1 cellular context compared by ENCODE assay signal in genomic region chr18:34928068-34928753, GRCh38.
TF ChIP-seq lines count a peak whose summit lies in the region.

No MANE protein-coding gene starts in this region.

TF ChIP-seq in HepG2, 621 proteins besides CTCF, POLR2A, EP300 and RAD21 (continued from another document and continues in another):
- TF ChIP-seq IRF1 (CRISPR knock-in tag; IDR thresholded peaks at IDR 0.05; ENCODE audit: low read depth) (no peak), ZNF180 (CRISPR knock-in tag; IDR thresholded peaks at IDR 0.05; ENCODE audit: borderline replicate concordance, low read depth) (no peak), SSRP1 (CRISPR knock-in tag; IDR thresholded peaks at IDR 0.05) (no peak), CREBL2 (CRISPR knock-in tag; IDR thresholded peaks at IDR 0.05; ENCODE audit: borderline replicate concordance) (no peak), ZBTB20 (CRISPR knock-in tag; IDR thresholded peaks at IDR 0.05; ENCODE audit: borderline replicate concordance, low read depth) (peak; percentile 73), SAP130 (CRISPR knock-in tag; IDR thresholded peaks at IDR 0.05; ENCODE audit: low read depth) (peak; percentile 71), NR2C2 (CRISPR knock-in tag; IDR thresholded peaks at IDR 0.05; ENCODE audit: borderline replicate concordance) (peak; percentile 93), RFXAP (CRISPR knock-in tag; IDR thresholded peaks at IDR 0.05; ENCODE audit: borderline replicate concordance) (no peak), ZNF530 (CRISPR knock-in tag; IDR thresholded peaks at IDR 0.05; ENCODE audit: low read depth) (no peak), CCDC6 (CRISPR knock-in tag; IDR thresholded peaks at IDR 0.05) (no peak), SNAPC4 (CRISPR knock-in tag; IDR thresholded peaks at IDR 0.05) (no peak), SOX13 (IDR thresholded peaks at IDR 0.05) (no peak), SOX13 (CRISPR knock-in tag; conservative IDR thresholded peaks at IDR 0.05 in 1 of 2, IDR thresholded peaks at IDR 0.05 in 1 of 2) (peak in 1 of 2 experiments; percentile 72; a peak in 2 of 4 replicates), PHF21A (CRISPR knock-in tag; IDR thresholded peaks at IDR 0.05) (peak; percentile 78), BRCA1 (CRISPR knock-in tag; IDR thresholded peaks at IDR 0.05) (no peak), RFXANK (CRISPR knock-in tag; IDR thresholded peaks at IDR 0.05) (peak; percentile 47; the same call in 1 of the 2 replicates), ZNF607 (CRISPR knock-in tag; IDR thresholded peaks at IDR 0.05; ENCODE audit: borderline replicate concordance) (no peak), ASH2L (IDR thresholded peaks at IDR 0.05; ENCODE audit: insufficient read length, low read depth, low read length) (no peak), HDAC1 (CRISPR knock-in tag; IDR thresholded peaks at IDR 0.05) (peak; percentile 42; the same call in 1 of the 2 replicates), NR2F6 (IDR thresholded peaks at IDR 0.05) (peak; percentile 97), NR2F6 (CRISPR knock-in tag; IDR thresholded peaks at IDR 0.05) (peak; percentile 98), ZNF747 (CRISPR knock-in tag; IDR thresholded peaks at IDR 0.05; ENCODE audit: borderline replicate concordance) (no peak), HES4 (CRISPR knock-in tag; IDR thresholded peaks at IDR 0.05; ENCODE audit: borderline replicate concordance) (no peak)
- TF ChIP-seq, protein P1, sequence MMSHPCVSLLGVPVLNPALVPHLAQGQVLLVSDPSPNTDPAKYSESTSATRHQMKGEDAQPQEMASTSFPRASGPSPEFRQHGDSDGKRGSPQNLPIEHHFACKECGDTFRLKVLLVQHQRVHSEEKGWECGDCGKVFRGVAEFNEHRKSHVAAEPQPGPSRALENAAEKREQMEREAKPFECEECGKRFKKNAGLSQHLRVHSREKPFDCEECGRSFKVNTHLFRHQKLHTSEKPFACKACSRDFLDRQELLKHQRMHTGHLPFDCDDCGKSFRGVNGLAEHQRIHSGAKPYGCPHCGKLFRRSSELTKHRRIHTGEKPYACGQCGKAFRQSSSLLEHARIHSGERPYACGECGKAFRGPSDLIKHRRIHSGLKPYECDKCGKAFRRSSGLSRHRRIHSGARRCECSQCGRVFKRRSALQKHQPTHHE (CRISPR knock-in tag; IDR thresholded peaks at IDR 0.05; ENCODE audit: borderline replicate concordance) = no peak
- TF ChIP-seq, protein P2, sequence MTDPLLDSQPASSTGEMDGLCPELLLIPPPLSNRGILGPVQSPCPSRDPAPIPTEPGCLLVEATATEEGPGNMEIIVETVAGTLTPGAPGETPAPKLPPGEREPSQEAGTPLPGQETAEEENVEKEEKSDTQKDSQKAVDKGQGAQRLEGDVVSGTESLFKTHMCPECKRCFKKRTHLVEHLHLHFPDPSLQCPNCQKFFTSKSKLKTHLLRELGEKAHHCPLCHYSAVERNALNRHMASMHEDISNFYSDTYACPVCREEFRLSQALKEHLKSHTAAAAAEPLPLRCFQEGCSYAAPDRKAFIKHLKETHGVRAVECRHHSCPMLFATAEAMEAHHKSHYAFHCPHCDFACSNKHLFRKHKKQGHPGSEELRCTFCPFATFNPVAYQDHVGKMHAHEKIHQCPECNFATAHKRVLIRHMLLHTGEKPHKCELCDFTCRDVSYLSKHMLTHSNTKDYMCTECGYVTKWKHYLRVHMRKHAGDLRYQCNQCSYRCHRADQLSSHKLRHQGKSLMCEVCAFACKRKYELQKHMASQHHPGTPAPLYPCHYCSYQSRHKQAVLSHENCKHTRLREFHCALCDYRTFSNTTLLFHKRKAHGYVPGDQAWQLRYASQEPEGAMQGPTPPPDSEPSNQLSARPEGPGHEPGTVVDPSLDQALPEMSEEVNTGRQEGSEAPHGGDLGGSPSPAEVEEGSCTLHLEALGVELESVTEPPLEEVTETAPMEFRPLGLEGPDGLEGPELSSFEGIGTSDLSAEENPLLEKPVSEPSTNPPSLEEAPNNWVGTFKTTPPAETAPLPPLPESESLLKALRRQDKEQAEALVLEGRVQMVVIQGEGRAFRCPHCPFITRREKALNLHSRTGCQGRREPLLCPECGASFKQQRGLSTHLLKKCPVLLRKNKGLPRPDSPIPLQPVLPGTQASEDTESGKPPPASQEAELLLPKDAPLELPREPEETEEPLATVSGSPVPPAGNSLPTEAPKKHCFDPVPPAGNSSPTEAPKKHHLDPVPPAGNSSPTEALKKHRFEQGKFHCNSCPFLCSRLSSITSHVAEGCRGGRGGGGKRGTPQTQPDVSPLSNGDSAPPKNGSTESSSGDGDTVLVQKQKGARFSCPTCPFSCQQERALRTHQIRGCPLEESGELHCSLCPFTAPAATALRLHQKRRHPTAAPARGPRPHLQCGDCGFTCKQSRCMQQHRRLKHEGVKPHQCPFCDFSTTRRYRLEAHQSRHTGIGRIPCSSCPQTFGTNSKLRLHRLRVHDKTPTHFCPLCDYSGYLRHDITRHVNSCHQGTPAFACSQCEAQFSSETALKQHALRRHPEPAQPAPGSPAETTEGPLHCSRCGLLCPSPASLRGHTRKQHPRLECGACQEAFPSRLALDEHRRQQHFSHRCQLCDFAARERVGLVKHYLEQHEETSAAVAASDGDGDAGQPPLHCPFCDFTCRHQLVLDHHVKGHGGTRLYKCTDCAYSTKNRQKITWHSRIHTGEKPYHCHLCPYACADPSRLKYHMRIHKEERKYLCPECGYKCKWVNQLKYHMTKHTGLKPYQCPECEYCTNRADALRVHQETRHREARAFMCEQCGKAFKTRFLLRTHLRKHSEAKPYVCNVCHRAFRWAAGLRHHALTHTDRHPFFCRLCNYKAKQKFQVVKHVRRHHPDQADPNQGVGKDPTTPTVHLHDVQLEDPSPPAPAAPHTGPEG (CRISPR knock-in tag; IDR thresholded peaks at IDR 0.05) = no peak
- TF ChIP-seq, protein P3, sequence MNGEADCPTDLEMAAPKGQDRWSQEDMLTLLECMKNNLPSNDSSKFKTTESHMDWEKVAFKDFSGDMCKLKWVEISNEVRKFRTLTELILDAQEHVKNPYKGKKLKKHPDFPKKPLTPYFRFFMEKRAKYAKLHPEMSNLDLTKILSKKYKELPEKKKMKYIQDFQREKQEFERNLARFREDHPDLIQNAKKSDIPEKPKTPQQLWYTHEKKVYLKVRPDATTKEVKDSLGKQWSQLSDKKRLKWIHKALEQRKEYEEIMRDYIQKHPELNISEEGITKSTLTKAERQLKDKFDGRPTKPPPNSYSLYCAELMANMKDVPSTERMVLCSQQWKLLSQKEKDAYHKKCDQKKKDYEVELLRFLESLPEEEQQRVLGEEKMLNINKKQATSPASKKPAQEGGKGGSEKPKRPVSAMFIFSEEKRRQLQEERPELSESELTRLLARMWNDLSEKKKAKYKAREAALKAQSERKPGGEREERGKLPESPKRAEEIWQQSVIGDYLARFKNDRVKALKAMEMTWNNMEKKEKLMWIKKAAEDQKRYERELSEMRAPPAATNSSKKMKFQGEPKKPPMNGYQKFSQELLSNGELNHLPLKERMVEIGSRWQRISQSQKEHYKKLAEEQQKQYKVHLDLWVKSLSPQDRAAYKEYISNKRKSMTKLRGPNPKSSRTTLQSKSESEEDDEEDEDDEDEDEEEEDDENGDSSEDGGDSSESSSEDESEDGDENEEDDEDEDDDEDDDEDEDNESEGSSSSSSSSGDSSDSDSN (CRISPR knock-in tag; IDR thresholded peaks at IDR 0.05) = 0 out of 2 replicates have a peak, but pooled peaks have one; percentile 25
- TF ChIP-seq, protein P4, sequence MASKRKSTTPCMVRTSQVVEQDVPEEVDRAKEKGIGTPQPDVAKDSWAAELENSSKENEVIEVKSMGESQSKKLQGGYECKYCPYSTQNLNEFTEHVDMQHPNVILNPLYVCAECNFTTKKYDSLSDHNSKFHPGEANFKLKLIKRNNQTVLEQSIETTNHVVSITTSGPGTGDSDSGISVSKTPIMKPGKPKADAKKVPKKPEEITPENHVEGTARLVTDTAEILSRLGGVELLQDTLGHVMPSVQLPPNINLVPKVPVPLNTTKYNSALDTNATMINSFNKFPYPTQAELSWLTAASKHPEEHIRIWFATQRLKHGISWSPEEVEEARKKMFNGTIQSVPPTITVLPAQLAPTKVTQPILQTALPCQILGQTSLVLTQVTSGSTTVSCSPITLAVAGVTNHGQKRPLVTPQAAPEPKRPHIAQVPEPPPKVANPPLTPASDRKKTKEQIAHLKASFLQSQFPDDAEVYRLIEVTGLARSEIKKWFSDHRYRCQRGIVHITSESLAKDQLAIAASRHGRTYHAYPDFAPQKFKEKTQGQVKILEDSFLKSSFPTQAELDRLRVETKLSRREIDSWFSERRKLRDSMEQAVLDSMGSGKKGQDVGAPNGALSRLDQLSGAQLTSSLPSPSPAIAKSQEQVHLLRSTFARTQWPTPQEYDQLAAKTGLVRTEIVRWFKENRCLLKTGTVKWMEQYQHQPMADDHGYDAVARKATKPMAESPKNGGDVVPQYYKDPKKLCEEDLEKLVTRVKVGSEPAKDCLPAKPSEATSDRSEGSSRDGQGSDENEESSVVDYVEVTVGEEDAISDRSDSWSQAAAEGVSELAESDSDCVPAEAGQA (IDR thresholded peaks at IDR 0.05; ENCODE audit: low read depth) = no peak
- TF ChIP-seq, protein P4 (CRISPR knock-in tag; IDR thresholded peaks at IDR 0.05; ENCODE audit: borderline replicate concordance) = no peak
- TF ChIP-seq, protein P5, sequence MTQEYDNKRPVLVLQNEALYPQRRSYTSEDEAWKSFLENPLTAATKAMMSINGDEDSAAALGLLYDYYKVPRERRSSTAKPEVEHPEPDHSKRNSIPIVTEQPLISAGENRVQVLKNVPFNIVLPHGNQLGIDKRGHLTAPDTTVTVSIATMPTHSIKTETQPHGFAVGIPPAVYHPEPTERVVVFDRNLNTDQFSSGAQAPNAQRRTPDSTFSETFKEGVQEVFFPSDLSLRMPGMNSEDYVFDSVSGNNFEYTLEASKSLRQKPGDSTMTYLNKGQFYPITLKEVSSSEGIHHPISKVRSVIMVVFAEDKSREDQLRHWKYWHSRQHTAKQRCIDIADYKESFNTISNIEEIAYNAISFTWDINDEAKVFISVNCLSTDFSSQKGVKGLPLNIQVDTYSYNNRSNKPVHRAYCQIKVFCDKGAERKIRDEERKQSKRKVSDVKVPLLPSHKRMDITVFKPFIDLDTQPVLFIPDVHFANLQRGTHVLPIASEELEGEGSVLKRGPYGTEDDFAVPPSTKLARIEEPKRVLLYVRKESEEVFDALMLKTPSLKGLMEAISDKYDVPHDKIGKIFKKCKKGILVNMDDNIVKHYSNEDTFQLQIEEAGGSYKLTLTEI (CRISPR knock-in tag; conservative IDR thresholded peaks at IDR 0.05) = no peak
- TF ChIP-seq, protein P6, sequence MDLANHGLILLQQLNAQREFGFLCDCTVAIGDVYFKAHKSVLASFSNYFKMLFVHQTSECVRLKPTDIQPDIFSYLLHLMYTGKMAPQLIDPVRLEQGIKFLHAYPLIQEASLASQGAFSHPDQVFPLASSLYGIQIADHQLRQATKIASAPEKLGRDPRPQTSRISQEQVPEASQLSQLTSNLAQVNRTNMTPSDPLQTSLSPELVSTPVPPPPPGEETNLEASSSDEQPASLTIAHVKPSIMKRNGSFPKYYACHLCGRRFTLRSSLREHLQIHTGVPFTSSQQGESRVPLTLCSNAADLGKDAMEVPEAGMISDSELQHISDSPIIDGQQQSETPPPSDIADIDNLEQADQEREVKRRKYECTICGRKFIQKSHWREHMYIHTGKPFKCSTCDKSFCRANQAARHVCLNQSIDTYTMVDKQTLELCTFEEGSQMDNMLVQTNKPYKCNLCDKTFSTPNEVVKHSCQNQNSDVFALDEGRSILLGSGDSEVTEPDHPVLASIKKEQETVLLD (CRISPR knock-in tag; IDR thresholded peaks at IDR 0.05; ENCODE audit: low read depth) = no peak
